ENCODE assay signal across 21 cellular contexts in the genomic region with DNA sequence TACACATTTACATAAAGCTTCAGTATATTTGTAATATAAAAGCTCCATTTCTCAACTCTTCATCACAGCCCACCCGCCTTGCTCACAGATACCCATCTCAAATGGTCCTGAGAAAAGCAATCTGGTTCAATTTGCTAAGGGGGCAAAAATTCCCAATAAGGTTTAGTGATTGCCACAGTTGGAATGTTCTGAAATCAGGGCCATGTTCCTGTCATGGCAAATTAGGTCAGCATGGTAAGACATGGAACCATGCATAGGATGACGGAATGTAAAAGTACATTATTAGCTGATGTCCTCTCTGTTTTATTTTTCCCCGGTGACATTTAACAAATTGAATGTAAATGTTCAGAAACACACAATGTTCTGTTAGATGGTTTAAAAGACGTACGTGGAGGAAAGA.
DNase-seq lines count a peak whose midpoint lies in the region; ATAC-seq and TF ChIP-seq lines count a peak whose summit lies in the region.
"Had no signal": no experiment of that assay in that cellular context is flagged by ENCODE, and none has a peak within 500 bp of the region (broad histone marks: within the 10 kb centered on the region; RNA-seq: fewer than 3 reads in every experiment).

No MANE protein-coding gene starts in this region.

- H3K9me3 ChIP-seq in mucosa of descending colon: no peaks in the 10 kb centered on the region
- H3K9me3 ChIP-seq: BE2C had no signal

- H3K27ac Mint-ChIP-seq in mesothelial cell of epicardium: no peak overlapping the region
- H3K27ac Mint-ChIP-seq: CD14-positive monocyte; CD4-positive, alpha-beta memory T cell; CD4-positive, CD25-positive, alpha-beta regulatory T cell; CD8-positive, alpha-beta memory T cell had no signal

- intact Hi-C loops in posterior cingulate gyrus (cut with DNase I): no loop called here
- intact Hi-C loops in mucosa of descending colon (cut with DNase I, micrococcal nuclease): no loop called here

- peaks cover 17% of the 10 kb centered on the region for H3K9me3 Mint-ChIP-seq in mesothelial cell of epicardium

- H3K36me3 Mint-ChIP-seq in mesothelial cell of epicardium: peaks cover 6% of the 10 kb centered on the region
- H3K36me3 Mint-ChIP-seq: CD14-positive monocyte; CD4-positive, alpha-beta memory T cell; CD4-positive, CD25-positive, alpha-beta regulatory T cell had no signal

- ATAC-seq in mucosa of descending colon: no peak

- H3K4me3 Mint-ChIP-seq in mesothelial cell of epicardium: no peak overlapping the region
- H3K4me3 Mint-ChIP-seq: CD14-positive monocyte; CD4-positive, alpha-beta memory T cell; CD4-positive, CD25-positive, alpha-beta regulatory T cell; CD8-positive, alpha-beta memory T cell had no signal

- TF ChIP-seq CTCF in mesothelial cell of epicardium (IDR thresholded peaks at IDR 0.05; ENCODE audit: unreplicated experiment) (no peak), mucosa of descending colon (IDR thresholded peaks at IDR 0.05) (no peak)

- H3K4me1 ChIP-seq in mucosa of descending colon (ENCODE audit: low read depth): no peaks in the 10 kb centered on the region
- H3K4me1 ChIP-seq: BE2C, BLaER1 had no signal

- H3K4me1 Mint-ChIP-seq in mesothelial cell of epicardium: no peaks in the 10 kb centered on the region
- H3K4me1 Mint-ChIP-seq: CD14-positive monocyte; CD4-positive, alpha-beta memory T cell; CD4-positive, CD25-positive, alpha-beta regulatory T cell; CD8-positive, alpha-beta memory T cell had no signal

- H3K27me3 Mint-ChIP-seq in mesothelial cell of epicardium (ENCODE audit: low read depth): no peaks in the 10 kb centered on the region
- H3K27me3 Mint-ChIP-seq: CD4-positive, alpha-beta memory T cell; CD4-positive, CD25-positive, alpha-beta regulatory T cell; CD8-positive, alpha-beta memory T cell had no signal

- H3K4me3 ChIP-seq in mucosa of descending colon: no peak overlapping the region
- H3K4me3 ChIP-seq: BLaER1 had no signal

- no peaks in the 10 kb centered on the region for H3K36me3 ChIP-seq in mucosa of descending colon (ENCODE audit: low read depth)
- H3K36me3 ChIP-seq: BE2C, BLaER1 had no signal

- DNase-seq in SK-N-DZ (ENCODE audit: low spot score) (peak; percentile 32), cerebellum (ENCODE audit: low spot score) (peak; percentile 30), mesothelial cell of epicardium (ENCODE audit: low spot score in 2 of 2, unreplicated experiment in 2 of 2) (no peak), posterior cingulate gyrus (no peak), mucosa of descending colon (no peak)
- DNase-seq: 8988T; ACHN; BE2C; CD4-positive, alpha-beta memory T cell; CD4-positive, CD25-positive, alpha-beta regulatory T cell; CD8-positive, alpha-beta memory T cell; COR-L47; DMS 273 treated with DMSO at 0.1 percent for 48 hours; DMS153; DMS53; DMS79; DND-41; EL; GF-D8 had no signal

Comparison
In these comparisons a context has a peak if more than half of its experiments do, and no peak if none do; other contexts are left out.
1. DNase-seq: peak in SK-N-DZ (single experiment) and cerebellum (single experiment); none in mesothelial cell of epicardium (0 of 2), posterior cingulate gyrus (0 of 10) and mucosa of descending colon (0 of 3).